ENCODE assay signal across 18 cellular contexts in genomic region chr1:79708646-79709237, GRCh38.
A peak's percentile ranks its signal among the peaks of the same experiment; 100 is the strongest.
DNase-seq lines count a peak whose midpoint lies in the region; ATAC-seq and TF ChIP-seq lines count a peak whose summit lies in the region.
"Had no signal": no experiment of that assay in that cellular context is flagged by ENCODE, and none has a peak within 500 bp of the region (broad histone marks: within the 10 kb centered on the region; RNA-seq: fewer than 3 reads in every experiment).

No MANE protein-coding gene starts in this region.

- H3K27ac ChIP-seq in MM.1S (ENCODE audit: low read length) (peak overlapping the region; percentile 74), aorta (ENCODE audit: low read depth in 1 of 2, low read length in 2 of 2) (no peak overlapping the region)
- H3K27ac ChIP-seq: 22Rv1, C4-2B, PC-9 had no signal

- no peaks in the 10 kb centered on the region for H3K79me2 ChIP-seq in MM.1S (ENCODE audit: low read length)

- H3K4me2 ChIP-seq in MM.1S (ENCODE audit: low read depth, low read length) = peak overlapping the region; percentile 62
- H3K4me2 ChIP-seq: PC-9 had no signal

- H3K9me3 ChIP-seq in MM.1S (replicated peaks; ENCODE audit: insufficient read depth, low read length) (no peaks in the 10 kb centered on the region), aorta (ENCODE audit: control insufficient read depth, low read length) (no peaks in the 10 kb centered on the region)

- H3K4me3 ChIP-seq in MM.1S (ENCODE audit: low read length) (peak overlapping the region; percentile 29; the same call in 1 of the 2 replicates), aorta (ENCODE audit: low read length in 2 of 2) (no peak overlapping the region)
- H3K4me3 ChIP-seq: PC-9 had no signal

- intact Hi-C loops in aorta (cut with DNase I) = no loop called here

- H3K27me3 ChIP-seq in MM.1S (replicated peaks; ENCODE audit: insufficient read depth, low read length) (no peaks in the 10 kb centered on the region), aorta (ENCODE audit: control insufficient read depth in 1 of 2, insufficient read depth in 2 of 2, low read length in 1 of 2) (no peaks in the 10 kb centered on the region)

- H2AFZ ChIP-seq in MM.1S (ENCODE audit: low read length) = peak overlapping the region; percentile 49; the same call in 1 of the 2 replicates
- H2AFZ ChIP-seq: PC-9 had no signal

- no peaks in the 10 kb centered on the region for H4K20me1 ChIP-seq in MM.1S (ENCODE audit: insufficient read depth, low read length)

- no peak for TF ChIP-seq POLR2A in erythroblast (IDR thresholded peaks at IDR 0.05; ENCODE audit: low read length)

- H3K9ac ChIP-seq in MM.1S (ENCODE audit: low read length) = peak overlapping the region; percentile 18; the same call in 1 of the 2 replicates

- no peaks in the 10 kb centered on the region for H3K9me2 ChIP-seq in MM.1S (replicated peaks; ENCODE audit: insufficient read depth, low read length)

- DNase-seq in DMS153 (lab: John Stamatoyannopoulos, UW) (peak; percentile 26), DMS153 treated with DMSO at 0.1 percent for 48 hours (lab: John Stamatoyannopoulos, UW; ENCODE audit: unreplicated experiment) (no peak), MM.1S (peak; percentile 60), fibroblast of gingiva (ENCODE audit: low read depth) (peak; percentile 3), EL (no peak), aorta (no peak), erythroblast (lab: John Stamatoyannopoulos, UW) (no peak)
- DNase-seq: H7; NCI-H1417 treated with DMSO at 0.1 percent for 48 hours; NCI-H2029; NCI-H2227 treated with DMSO at 0.1 percent for 48 hours; NCI-H526; NK-92 treated with Interleukin-12 subunit alpha and Interleukin-12 subunit beta, amount 100 ng/mL, for 24 hours; PC-9; T-helper 1 cell had no signal

- ATAC-seq in GM21381 (IDR thresholded peaks at IDR 0.05; ENCODE audit: unreplicated experiment) = no peak
- ATAC-seq in aorta (ENCODE audit: low FRiP score) = no peak

- H3K36me3 ChIP-seq in MM.1S (replicated peaks; ENCODE audit: insufficient read depth, low read length) = no peaks in the 10 kb centered on the region
- no peaks in the 10 kb centered on the region for H3K36me3 ChIP-seq in aorta (ENCODE audit: control insufficient read depth in 1 of 2, insufficient read depth in 2 of 2, low read length in 1 of 2)

- 94 to 95% methylated on average over 1 of the region's 1 CpG for WGBS in aorta, 2 donors

- peaks cover 21% of the 10 kb centered on the region for H3F3A ChIP-seq in MM.1S (ENCODE audit: insufficient read depth, low read length)

- H3K4me1 ChIP-seq in MM.1S (ENCODE audit: low read length) = peaks cover 35% of the 10 kb centered on the region
- no peaks in the 10 kb centered on the region for H3K4me1 ChIP-seq in aorta (ENCODE audit: control insufficient read depth in 1 of 2, insufficient read depth in 2 of 2, low read length in 2 of 2)

- TF ChIP-seq CTCF in MM.1S (IDR thresholded peaks at IDR 0.05; ENCODE audit: low read length) = no peak

Comparison
In these comparisons a context has a peak if more than half of its experiments do, and no peak if none do; other contexts are left out.
1. DNase-seq: peak in DMS153 (single experiment), MM.1S (single experiment) and fibroblast of gingiva (single experiment); none in DMS153 treated with DMSO at 0.1 percent for 48 hours (single experiment), EL (single experiment), aorta (0 of 2) and erythroblast (0 of 2).